ENCODE assay signal across 17 cellular contexts in genomic region chr7:51645707-51646298, GRCh38.
DNase-seq lines count a peak whose midpoint lies in the region; ATAC-seq and TF ChIP-seq lines count a peak whose summit lies in the region.
"Had no signal": no experiment of that assay in that cellular context is flagged by ENCODE, and none has a peak within 500 bp of the region (broad histone marks: within the 10 kb centered on the region; RNA-seq: fewer than 3 reads in every experiment).

No MANE protein-coding gene starts in this region.

- H2AFZ ChIP-seq in neural progenitor cell (replicated peaks): peak overlapping the region; percentile 58
- H2AFZ ChIP-seq: PC-9 had no signal

- no peaks in the 10 kb centered on the region for H3F3A ChIP-seq in neural progenitor cell (ENCODE audit: low read depth)

- H3K79me2 ChIP-seq in neural progenitor cell (ENCODE audit: low read depth): no peaks in the 10 kb centered on the region

- H3K36me3 ChIP-seq in neural progenitor cell (no peaks in the 10 kb centered on the region), upper lobe of right lung (no peaks in the 10 kb centered on the region)
- H3K36me3 ChIP-seq: BLaER1 had no signal

- H3K4me1 Mint-ChIP-seq in Calu3 (ENCODE audit: low read depth, unreplicated experiment) (peaks cover 10% of the 10 kb centered on the region), neural progenitor cell (peaks cover 8% of the 10 kb centered on the region)
- H3K4me1 Mint-ChIP-seq in activated T-helper 2 cell treated with anti-CD3 and anti-CD28 coated beads, Interferon-gamma antibody, Interleukin-2, Interleukin-4, amounts not matched to agents 10 μg/mL and 5 μg/mL and 100 μg/mL, durations not matched to agents 14 hours and 24 hours and 36 hours (ENCODE audit: low read depth): no peaks in the 10 kb centered on the region
- H3K4me1 Mint-ChIP-seq: CD4-positive, alpha-beta memory T cell had no signal

- H3K4me1 ChIP-seq in neural progenitor cell (peaks cover 7% of the 10 kb centered on the region), upper lobe of right lung (no peaks in the 10 kb centered on the region)

- H3K9ac ChIP-seq in neural progenitor cell: no peak overlapping the region
- H3K9ac ChIP-seq: BLaER1 had no signal

- H3K27ac ChIP-seq in coronary artery (no peak overlapping the region), neural progenitor cell (no peak overlapping the region), upper lobe of right lung (no peak overlapping the region)
- H3K27ac ChIP-seq: BLaER1, PC-9, RWPE1 had no signal

- CTCF ChIA-PET in Calu3 (lab: Charles Lee): no interaction called here

- H3K27me3 ChIP-seq in neural progenitor cell: no peaks in the 10 kb centered on the region
- no peaks in the 10 kb centered on the region for H3K27me3 ChIP-seq in upper lobe of right lung
- H3K27me3 ChIP-seq: BLaER1 had no signal

- no peak overlapping the region for H3K4me3 Mint-ChIP-seq in Calu3 (ENCODE audit: low read depth, unreplicated experiment)
- peak overlapping the region; percentile 14 for H3K4me3 Mint-ChIP-seq in neural progenitor cell
- no peak overlapping the region for H3K4me3 Mint-ChIP-seq in activated T-helper 2 cell treated with anti-CD3 and anti-CD28 coated beads, Interferon-gamma antibody, Interleukin-2, Interleukin-4, amounts not matched to agents 10 μg/mL and 5 μg/mL and 100 μg/mL, durations not matched to agents 14 hours and 24 hours and 36 hours (ENCODE audit: low read depth)
- H3K4me3 Mint-ChIP-seq: CD4-positive, alpha-beta memory T cell had no signal

- H3K9me3 Mint-ChIP-seq in Calu3 (ENCODE audit: low read depth, unreplicated experiment) (no peaks in the 10 kb centered on the region), neural progenitor cell (peaks cover 9% of the 10 kb centered on the region)
- H3K9me3 Mint-ChIP-seq in activated T-helper 2 cell treated with anti-CD3 and anti-CD28 coated beads, Interferon-gamma antibody, Interleukin-2, Interleukin-4, amounts not matched to agents 10 μg/mL and 5 μg/mL and 100 μg/mL, durations not matched to agents 14 hours and 24 hours and 36 hours: peaks cover 24% of the 10 kb centered on the region

- H4K20me1 ChIP-seq in neural progenitor cell (ENCODE audit: low read depth): no peaks in the 10 kb centered on the region
- H4K20me1 ChIP-seq: BLaER1 had no signal

- no peaks in the 10 kb centered on the region for H3K36me3 Mint-ChIP-seq in Calu3 (ENCODE audit: insufficient read depth, unreplicated experiment)
- H3K36me3 Mint-ChIP-seq in neural progenitor cell: peaks cover 1% of the 10 kb centered on the region
- no peaks in the 10 kb centered on the region for H3K36me3 Mint-ChIP-seq in activated T-helper 2 cell treated with anti-CD3 and anti-CD28 coated beads, Interferon-gamma antibody, Interleukin-2, Interleukin-4, amounts not matched to agents 10 μg/mL and 5 μg/mL and 100 μg/mL, durations not matched to agents 14 hours and 24 hours and 36 hours (ENCODE audit: low read depth)
- H3K36me3 Mint-ChIP-seq: CD4-positive, alpha-beta memory T cell had no signal

- no peak overlapping the region for H3K4me2 ChIP-seq in neural progenitor cell
- H3K4me2 ChIP-seq: BLaER1, PC-9 had no signal

- H3K27ac Mint-ChIP-seq in Calu3 (ENCODE audit: unreplicated experiment) (no peak overlapping the region), neural progenitor cell (peak overlapping the region; percentile 2)
- H3K27ac Mint-ChIP-seq in activated T-helper 2 cell treated with anti-CD3 and anti-CD28 coated beads, Interferon-gamma antibody, Interleukin-2, Interleukin-4, amounts not matched to agents 10 μg/mL and 5 μg/mL and 100 μg/mL, durations not matched to agents 14 hours and 24 hours and 36 hours: no peak overlapping the region
- H3K27ac Mint-ChIP-seq: CD4-positive, alpha-beta memory T cell had no signal

- intact Hi-C loops in Calu3 (cut with micrococcal nuclease; ENCODE audit: unreplicated experiment) (loop anchor here (5.0 kb wide), 2 partner anchors 164 to 214 kb away; no protein-coding TSS in a partner anchor), upper lobe of right lung (cut with DNase I) (no loop called here)
- intact Hi-C loops in activated T-helper 2 cell treated with anti-CD3 and anti-CD28 coated beads, Interferon-gamma antibody, Interleukin-2, Interleukin-4, amounts not matched to agents 10 μg/mL and 5 μg/mL and 100 μg/mL, durations not matched to agents 14 hours and 24 hours and 36 hours (cut with micrococcal nuclease): no loop called here

- no peak for ATAC-seq in upper lobe of right lung
- ATAC-seq: K562 had no signal

- TF ChIP-seq CTCF in Calu3 (IDR thresholded peaks at IDR 0.05; ENCODE audit: unreplicated experiment) (no peak), coronary artery (IDR thresholded peaks at IDR 0.05) (no peak), neural progenitor cell (IDR thresholded peaks at IDR 0.05) (no peak), upper lobe of right lung (IDR thresholded peaks at IDR 0.05) (no peak)

- H3K27me3 Mint-ChIP-seq in Calu3 (ENCODE audit: unreplicated experiment) (peaks cover 93% of the 10 kb centered on the region), neural progenitor cell (ENCODE audit: insufficient read depth, low read depth) (peaks cover 8% of the 10 kb centered on the region)
- no peaks in the 10 kb centered on the region for H3K27me3 Mint-ChIP-seq in activated T-helper 2 cell treated with anti-CD3 and anti-CD28 coated beads, Interferon-gamma antibody, Interleukin-2, Interleukin-4, amounts not matched to agents 10 μg/mL and 5 μg/mL and 100 μg/mL, durations not matched to agents 14 hours and 24 hours and 36 hours (ENCODE audit: low read depth)
- H3K27me3 Mint-ChIP-seq: CD4-positive, alpha-beta memory T cell had no signal

- peak; percentile 21 for DNase-seq in Calu3
- DNase-seq in HT-29 (ENCODE audit: low spot score): peak; percentile 23
- DNase-seq in coronary artery (ENCODE audit: low spot score): peak; percentile 35
- no peak for DNase-seq in neural progenitor cell (ENCODE audit: low spot score)
- DNase-seq in activated effector memory CD4-positive, alpha-beta T cell treated with Interleukin-2 at 50 U/mL for 16 hours: no peak
- no peak for DNase-seq in upper lobe of right lung
- no peak for DNase-seq in anterior cingulate cortex (lab: John Stamatoyannopoulos, UW)
- DNase-seq in activated T-helper 2 cell treated with anti-CD3 and anti-CD28 coated beads, Interferon-gamma antibody, Interleukin-2, Interleukin-4, amounts not matched to agents 10 μg/mL and 5 μg/mL and 100 μg/mL, durations not matched to agents 14 hours and 24 hours and 36 hours (ENCODE audit: low spot score): no peak
- DNase-seq: CD4-positive, alpha-beta memory T cell; HCEC 1CT; NCI-H1105; NCI-H2081 treated with DMSO at 0.1 percent for 48 hours; NCI-H510A treated with DMSO at 0.1 percent for 48 hours; PC-9 had no signal

- no peaks in the 10 kb centered on the region for H3K9me3 ChIP-seq in neural progenitor cell (ENCODE audit: low read depth)
- no peaks in the 10 kb centered on the region for H3K9me3 ChIP-seq in upper lobe of right lung
- H3K9me3 ChIP-seq: BLaER1 had no signal

- H3K4me3 ChIP-seq in coronary artery (no peak overlapping the region), neural progenitor cell (no peak overlapping the region), upper lobe of right lung (no peak overlapping the region)
- H3K4me3 ChIP-seq: BLaER1, K562, PC-9 had no signal

- BruUV-seq in Calu3 (replicated peaks; lab: Mats Ljungman, UMichigan): no TSS peak

Comparison
In these comparisons a context has a peak if more than half of its experiments do, and no peak if none do; other contexts are left out.
1. DNase-seq: peak in Calu3 (single experiment), HT-29 (single experiment) and coronary artery (single experiment); none in neural progenitor cell (single experiment), activated effector memory CD4-positive, alpha-beta T cell treated with Interleukin-2 at 50 U/mL for 16 hours (single experiment), upper lobe of right lung (single experiment), anterior cingulate cortex (0 of 58) and activated T-helper 2 cell treated with anti-CD3 and anti-CD28 coated beads, Interferon-gamma antibody, Interleukin-2, Interleukin-4, amounts not matched to agents 10 μg/mL and 5 μg/mL and 100 μg/mL, durations not matched to agents 14 hours and 24 hours and 36 hours (single experiment).